ENCODE assay signal across 23 cellular contexts in the genomic region with DNA sequence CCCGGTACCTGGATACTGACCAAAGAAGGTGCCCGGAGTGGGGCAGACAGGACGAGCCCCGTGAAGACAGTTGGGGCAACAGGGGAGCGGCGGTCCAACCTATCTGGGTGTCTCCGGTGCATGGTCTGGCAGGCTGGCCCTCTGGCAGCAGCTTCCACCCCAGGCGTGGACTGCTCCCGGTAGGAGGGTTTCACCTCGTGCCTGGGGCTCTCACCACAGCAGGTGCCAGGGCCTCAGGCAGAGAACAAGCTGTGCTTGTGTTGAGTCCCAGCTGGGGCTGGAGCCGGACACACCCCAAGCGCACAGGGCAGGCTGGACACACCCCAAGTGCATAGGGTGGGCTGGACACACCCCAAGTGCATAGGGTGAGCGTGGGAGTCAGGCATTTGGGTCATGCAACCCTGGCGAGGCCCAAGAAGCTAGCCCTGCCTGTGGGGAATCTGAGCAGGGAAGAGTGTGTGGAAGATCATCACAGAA. TPM values are rescaled to one million over a fixed set of nuclear protein-coding genes. Genes with fewer than 3 reads are reported as not detected.
DNase-seq lines count a peak whose midpoint lies in the region; ATAC-seq and TF ChIP-seq lines count a peak whose summit lies in the region.
"Had no signal": no experiment of that assay in that cellular context is flagged by ENCODE, and none has a peak within 500 bp of the region (broad histone marks: within the 10 kb centered on the region; RNA-seq: fewer than 3 reads in every experiment).

No MANE protein-coding gene starts in this region.

- DNase-seq in DMS 273 (lab: John Stamatoyannopoulos, UW; ENCODE audit: unreplicated experiment), result peak; percentile 68
- no peak for DNase-seq in DMS 273 treated with DMSO at 0.1 percent for 48 hours (lab: John Stamatoyannopoulos, UW)
- DNase-seq in NCI-H146 treated with DMSO at 0.1 percent for 48 hours (lab: John Stamatoyannopoulos, UW; ENCODE audit: unreplicated experiment), result peak; percentile 49
- no peak for DNase-seq in neural progenitor cell (ENCODE audit: low spot score)
- no peak for DNase-seq in AG08396 (ENCODE audit: low spot score)
- no peak for DNase-seq in NCI-H510A (lab: John Stamatoyannopoulos, UW)
- DNase-seq: 8988T; activated CD4-positive, alpha-beta T cell treated with anti-CD3 and anti-CD28 coated beads, Interleukin-2, amount 50 U/mL, for 1 hour; activated CD8-positive, alpha-beta memory T cell treated with anti-CD3 and anti-CD28 coated beads, Interleukin-2, amount 50 U/mL, for 4 hours; foreskin fibroblast; NCI-H748 treated with DMSO at 0.1 percent for 48 hours; OCI-M1; stimulated activated CD4-positive, alpha-beta T cell treated with anti-CD3 and anti-CD28 coated beads, Interleukin-12 subunit alpha, Interleukin-12 subunit beta, amount 100 ng/mL, for 4 hours; T-helper 17 cell; upper lobe of right lung had no signal

- no peak overlapping the region for H3K4me2 ChIP-seq in neural progenitor cell
- H3K4me2 ChIP-seq: KMS-11 had no signal

- H3K9me3 ChIP-seq in neural progenitor cell (ENCODE audit: low read depth), result no peaks in the 10 kb centered on the region
- H3K9me3 ChIP-seq: adrenal gland, upper lobe of right lung had no signal

- peaks cover 65% of the 10 kb centered on the region for H3K4me1 Mint-ChIP-seq in brain
- H3K4me1 Mint-ChIP-seq in neural progenitor cell, result peaks cover 28% of the 10 kb centered on the region

- H3F3A ChIP-seq in neural progenitor cell (ENCODE audit: low read depth), result peaks cover 20% of the 10 kb centered on the region

- H3K27ac Mint-ChIP-seq in brain, result peak overlapping the region in 4 of 5 experiments; percentile 48 to 89 (median 74)
- no peak overlapping the region for H3K27ac Mint-ChIP-seq in neural progenitor cell
- H3K27ac Mint-ChIP-seq: T-helper 17 cell had no signal

- H3K27me3 Mint-ChIP-seq in brain (peaks cover 21% of the 10 kb centered on the region), neural progenitor cell (ENCODE audit: insufficient read depth, low read depth) (peaks cover 47% of the 10 kb centered on the region)

- H3K27me3 ChIP-seq in neural progenitor cell, result peaks cover 99% of the 10 kb centered on the region

- H3K9ac ChIP-seq in neural progenitor cell, result no peak overlapping the region
- H3K9ac ChIP-seq: KMS-11 had no signal

- peaks cover 6% of the 10 kb centered on the region for H3K4me1 ChIP-seq in neural progenitor cell
- H3K4me1 ChIP-seq: adrenal gland, upper lobe of right lung had no signal

- peaks cover 4% of the 10 kb centered on the region for H3K36me3 Mint-ChIP-seq in brain
- no peaks in the 10 kb centered on the region for H3K36me3 Mint-ChIP-seq in neural progenitor cell

- H3K4me3 Mint-ChIP-seq in brain, result peak overlapping the region; percentile 26 to 82 (median 78)
- peak overlapping the region; percentile 74 for H3K4me3 Mint-ChIP-seq in neural progenitor cell

- no peak for TF ChIP-seq CTCF in brain (conservative IDR thresholded peaks at IDR 0.05)
- TF ChIP-seq CTCF in neural progenitor cell (IDR thresholded peaks at IDR 0.05), result no peak

- H2AFZ ChIP-seq in neural progenitor cell (replicated peaks), result no peak overlapping the region
- H2AFZ ChIP-seq: hepatocyte had no signal

- peaks cover 0 to 2% (median 0%) of the 10 kb centered on the region in 5 experiments for H3K9me3 Mint-ChIP-seq in brain
- H3K9me3 Mint-ChIP-seq in neural progenitor cell, result no peaks in the 10 kb centered on the region

- no peak for ATAC-seq in GM18498 (IDR thresholded peaks at IDR 0.05; ENCODE audit: unreplicated experiment)
- ATAC-seq: T-helper 17 cell, upper lobe of right lung had no signal

- no peak overlapping the region for H3K27ac ChIP-seq in neural progenitor cell
- H3K27ac ChIP-seq: epithelial cell of prostate, hepatocyte, KMS-11, upper lobe of right lung had no signal

- no peak overlapping the region for H3K4me3 ChIP-seq in neural progenitor cell
- H3K4me3 ChIP-seq: adrenal gland, hepatocyte, lung, upper lobe of right lung had no signal

- no peaks in the 10 kb centered on the region for H3K36me3 ChIP-seq in neural progenitor cell
- H3K36me3 ChIP-seq: adrenal gland, upper lobe of right lung had no signal

- H4K20me1 ChIP-seq in neural progenitor cell (ENCODE audit: low read depth), result peaks cover 57% of the 10 kb centered on the region

- no peaks in the 10 kb centered on the region for H3K79me2 ChIP-seq in neural progenitor cell (ENCODE audit: low read depth)
- H3K79me2 ChIP-seq: hepatocyte had no signal

RNA-seq across cellular contexts. Expression of a gene that starts 1.5 kb away (rescaled TPM):
- polyA plus RNA-seq in brain (ENCODE audit: insufficient read depth, low read depth, low replicate concordance), result 188 TPM
- 0.13 and 0.65 TPM in 2 replicates for total RNA-seq in neural progenitor cell (ENCODE audit: low replicate concordance)
- total RNA-seq: osteoblast had no signal

RNA-seq across cellular contexts. Expression of a gene that starts 7.8 kb away (rescaled TPM):
- polyA plus RNA-seq in brain (ENCODE audit: insufficient read depth, low read depth, low replicate concordance), result 125 TPM
- 24.3 and 110 TPM in 2 replicates for total RNA-seq in neural progenitor cell (ENCODE audit: low replicate concordance)

RNA-seq across cellular contexts. Expression of a gene that starts 13.8 kb away (rescaled TPM):
- 37.7 TPM for polyA plus RNA-seq in brain (ENCODE audit: insufficient read depth, low read depth, low replicate concordance)
- 7.5 and 20.9 TPM in 2 replicates for total RNA-seq in neural progenitor cell (ENCODE audit: low replicate concordance)

RNA-seq across cellular contexts. Expression of a gene that starts 16.9 kb away (rescaled TPM):
- polyA plus RNA-seq in brain (ENCODE audit: insufficient read depth, low read depth, low replicate concordance), result 24.5 TPM
- total RNA-seq in neural progenitor cell (ENCODE audit: low replicate concordance), result 3.5 and 12.5 TPM in 2 replicates

RNA-seq across cellular contexts. Expression of a gene that starts 19.1 kb away (rescaled TPM):
- 0.39 TPM for polyA plus RNA-seq in brain (ENCODE audit: insufficient read depth, low read depth, low replicate concordance)
- total RNA-seq in neural progenitor cell (ENCODE audit: low replicate concordance), result 0.67 and 3.7 TPM in 2 replicates

Comparison
In these comparisons a context has a peak if more than half of its experiments do, and no peak if none do; other contexts are left out.
1. DNase-seq: peak in DMS 273 (single experiment) and NCI-H146 treated with DMSO at 0.1 percent for 48 hours (single experiment); none in DMS 273 treated with DMSO at 0.1 percent for 48 hours (single experiment), neural progenitor cell (single experiment), AG08396 (single experiment) and NCI-H510A (single experiment).